8 cellular contexts compared by ENCODE assay signal in genomic region chr5:152688561-152689274, GRCh38.
DNase-seq lines count a peak whose midpoint lies in the region; ATAC-seq and TF ChIP-seq lines count a peak whose summit lies in the region.

No MANE protein-coding gene starts in this region.

- H3K27ac ChIP-seq in body of pancreas, result no peak overlapping the region
- H3K27ac ChIP-seq in lower lobe of right lung, result no peak overlapping the region

- ATAC-seq in body of pancreas (peak; percentile 38), lower lobe of right lung (peak; percentile 69 to 78), natural killer cell (no peak), HG03025 (IDR thresholded peaks at IDR 0.05; ENCODE audit: low FRiP score, unreplicated experiment) (no peak), HG03571 (IDR thresholded peaks at IDR 0.05; ENCODE audit: unreplicated experiment) (no peak)

- TF ChIP-seq CTCF in AG10803 (conservative IDR thresholded peaks at IDR 0.05; ENCODE audit: low read length), result no peak
- no peak for TF ChIP-seq CTCF in body of pancreas (IDR thresholded peaks at IDR 0.05)
- TF ChIP-seq CTCF in lower lobe of right lung (IDR thresholded peaks at IDR 0.05), result no peak
- no peak for TF ChIP-seq CTCF in natural killer cell (IDR thresholded peaks at IDR 0.05)

- H3K27me3 Mint-ChIP-seq in natural killer cell (ENCODE audit: low read depth in 2 of 2), result no peaks in the 10 kb centered on the region

- H3K4me3 ChIP-seq in AG10803 (ENCODE audit: low read length) (no peak overlapping the region), MG63 (no peak overlapping the region), body of pancreas (no peak overlapping the region), lower lobe of right lung (no peak overlapping the region)

- intact Hi-C loops in body of pancreas (cut with DNase I) (no loop called here), lower lobe of right lung (cut with DNase I) (no loop called here), natural killer cell (cut with micrococcal nuclease) (no loop called here)

- no peak overlapping the region for H3K4me3 Mint-ChIP-seq in natural killer cell

- no peaks in the 10 kb centered on the region for H3K4me1 ChIP-seq in body of pancreas
- no peaks in the 10 kb centered on the region for H3K4me1 ChIP-seq in lower lobe of right lung

- WGBS in body of pancreas, 2 donors, result 56 to 66% methylated on average over 3 of the region's 3 CpGs

- H3K27ac Mint-ChIP-seq in natural killer cell, result no peak overlapping the region

- no peaks in the 10 kb centered on the region for H3K36me3 ChIP-seq in MG63
- no peaks in the 10 kb centered on the region for H3K36me3 ChIP-seq in body of pancreas (replicated peaks in 1 of 2; ENCODE audit: insufficient read depth in 1 of 2, low read depth in 2 of 2)
- no peaks in the 10 kb centered on the region for H3K36me3 ChIP-seq in lower lobe of right lung

- peaks cover 3% of the 10 kb centered on the region for H3K27me3 ChIP-seq in MG63
- no peaks in the 10 kb centered on the region for H3K27me3 ChIP-seq in body of pancreas
- no peaks in the 10 kb centered on the region for H3K27me3 ChIP-seq in lower lobe of right lung (ENCODE audit: low read depth)

- H3K9me3 ChIP-seq in MG63, result no peaks in the 10 kb centered on the region; the same call in none of the 2 replicates
- no peaks in the 10 kb centered on the region for H3K9me3 ChIP-seq in body of pancreas
- no peaks in the 10 kb centered on the region for H3K9me3 ChIP-seq in lower lobe of right lung

- in situ Hi-C loops in KBM-7 (cut with MboI; ENCODE audit: low pct_unique_long_range_greater_than_20kb, low sequenced_read_pairs), result no loop called here

- no peaks in the 10 kb centered on the region for H3K4me1 Mint-ChIP-seq in natural killer cell

- H3K9me3 Mint-ChIP-seq in natural killer cell, result peaks cover 7 to 15% of the 10 kb centered on the region in 2 donors

- no peaks in the 10 kb centered on the region for H3K36me3 Mint-ChIP-seq in natural killer cell

- no peak for TF ChIP-seq POLR2A in body of pancreas (IDR thresholded peaks at IDR 0.05)

- DNase-seq in AG10803 (ENCODE audit: low read depth) (peak; percentile 82), MG63 (peak; percentile 84), body of pancreas (peak in 2 of 4 donors; percentile 8 to 32), lower lobe of right lung (no peak), natural killer cell (no peak), KBM-7 (no peak)

Comparison
In these comparisons a context has a peak if more than half of its experiments do, and no peak if none do; other contexts are left out.
1. DNase-seq: peak in AG10803 (single experiment) and MG63 (single experiment); none in lower lobe of right lung (single experiment), natural killer cell (single experiment) and KBM-7 (single experiment).
2. ATAC-seq: peak in body of pancreas (single experiment) and lower lobe of right lung (2 of 2); none in natural killer cell (0 of 3), HG03025 (single experiment) and HG03571 (single experiment).